8 cellular contexts compared by ENCODE assay signal in the genomic region with DNA sequence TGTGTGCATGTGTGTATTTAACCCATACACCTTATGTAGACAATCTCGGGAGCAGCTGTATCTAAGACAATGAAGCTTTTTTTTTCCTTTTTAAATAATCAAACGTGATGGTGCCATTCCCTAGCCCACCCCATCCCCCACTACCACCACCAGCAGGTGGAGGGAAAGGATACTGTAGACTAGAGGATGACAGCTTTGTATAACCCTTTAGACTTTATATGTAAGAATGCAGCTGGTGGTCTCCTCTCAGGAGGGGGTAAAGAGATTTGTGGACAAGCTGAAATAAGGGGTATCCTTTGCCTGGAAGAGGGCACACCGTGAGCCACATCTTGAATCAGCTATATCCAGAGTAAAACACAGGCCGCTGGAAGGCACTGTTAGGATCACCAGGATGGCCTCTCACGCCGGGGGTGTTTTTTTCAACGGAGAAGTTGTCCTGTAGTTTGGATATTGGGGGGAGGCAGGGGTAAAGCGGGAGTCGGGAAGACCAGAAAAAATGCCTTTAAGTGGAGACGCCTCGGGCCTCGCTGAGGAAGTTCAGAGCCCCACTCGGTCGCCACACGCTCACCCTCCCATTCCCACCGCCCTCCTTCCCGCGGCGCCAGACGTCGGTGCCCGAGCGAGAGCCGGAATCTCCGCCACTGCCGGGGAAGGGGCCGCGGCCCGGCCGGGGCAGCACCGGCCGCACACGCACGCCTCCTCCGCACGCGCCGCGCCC. TPM values are rescaled to one million over a fixed set of nuclear protein-coding genes. Genes with fewer than 3 reads are reported as not detected.
DNase-seq lines count a peak whose midpoint lies in the region; ATAC-seq and TF ChIP-seq lines count a peak whose summit lies in the region.

No MANE protein-coding gene starts in this region.

- intact Hi-C loops in psoas muscle (cut with DNase I) = no loop called here

- DNase-seq in COLO668 (lab: John Stamatoyannopoulos, UW; ENCODE audit: unreplicated experiment) = peak; percentile 23
- DNase-seq in HL-60 (ENCODE audit: low read depth in 1 of 2, low spot score in 1 of 2) = peak in 1 of 2 experiments; percentile 43
- DNase-seq in WERI-Rb-1 = peak; percentile 30
- peak; percentile 21 for DNase-seq in fibroblast of villous mesenchyme (ENCODE audit: low read depth)
- DNase-seq in psoas muscle = no peak
- no peak for DNase-seq in CD1c-positive myeloid dendritic cell (ENCODE audit: extremely low spot score)
- DNase-seq in GOT3 (lab: John Stamatoyannopoulos, UW) = no peak
- DNase-seq in GM19238 (ENCODE audit: insufficient read length, low spot score) = no peak

- 0 to 1% (median 1%) methylated on average over 13 to 39 of the region's 39 CpGs for WGBS in psoas muscle, 3 donors

- H3K9me3 ChIP-seq in WERI-Rb-1 (ENCODE audit: severe bottlenecking) (no peaks in the 10 kb centered on the region), psoas muscle (no peaks in the 10 kb centered on the region)

- H3K4me1 ChIP-seq in psoas muscle = peaks cover 58% of the 10 kb centered on the region

- H3K27me3 ChIP-seq in HL-60 (ENCODE audit: insufficient read depth, poor library complexity, severe bottlenecking) = no peaks in the 10 kb centered on the region
- no peaks in the 10 kb centered on the region for H3K27me3 ChIP-seq in WERI-Rb-1 (ENCODE audit: insufficient read depth, low read depth, severe bottlenecking)
- H3K27me3 ChIP-seq in psoas muscle (ENCODE audit: insufficient read depth in 3 of 3, low read length in 2 of 3) = no peaks in the 10 kb centered on the region

- TF ChIP-seq CTCF in HL-60 (IDR thresholded peaks at IDR 0.05; ENCODE audit: insufficient read depth, low read length) (no peak), WERI-Rb-1 (IDR thresholded peaks at IDR 0.05; ENCODE audit: low read depth, low read length) (no peak), fibroblast of villous mesenchyme (IDR thresholded peaks at IDR 0.05; ENCODE audit: insufficient read depth, low read depth, low read length) (no peak), psoas muscle (IDR thresholded peaks at IDR 0.05) (no peak)

- H3K4me3 ChIP-seq in HL-60 (replicated peaks; ENCODE audit: insufficient read depth, low read length) (peak overlapping the region; percentile 60), WERI-Rb-1 (ENCODE audit: low read depth, low read length) (peak overlapping the region; percentile 84), fibroblast of villous mesenchyme (ENCODE audit: low read depth, low read length) (peak overlapping the region; percentile 92), psoas muscle (peak overlapping the region; percentile 93)

- H3K36me3 ChIP-seq in WERI-Rb-1 = peaks cover 16% of the 10 kb centered on the region
- peaks cover 0 to 18% of the 10 kb centered on the region in 2 donors for H3K36me3 ChIP-seq in psoas muscle (ENCODE audit: insufficient read depth in 1 of 2, low read depth in 1 of 2)

- ATAC-seq in psoas muscle = no peak

- H3K27ac ChIP-seq in HL-60 (replicated peaks) (peak overlapping the region; percentile 95), WERI-Rb-1 (peak overlapping the region; percentile 91), psoas muscle (peak overlapping the region; percentile 99)

RNA-seq across cellular contexts. Expression of a gene that starts 1.0 kb away (rescaled TPM):
- total RNA-seq in fibroblast of villous mesenchyme (36.4 and 61.3 TPM in 2 replicates), psoas muscle (100 to 1,000 TPM; 197 to 236 (median 203) TPM)
- 100 to 1,000 TPM in 1 of 3 donors, 10 to 100 TPM in 2; 48.5 to 124 (median 60.9) TPM for polyA plus RNA-seq in psoas muscle

Comparison
In these comparisons a context has a peak if more than half of its experiments do, and no peak if none do; other contexts are left out.
1. DNase-seq: peak in COLO668 (single experiment), WERI-Rb-1 (single experiment) and fibroblast of villous mesenchyme (single experiment); none in psoas muscle (0 of 2), CD1c-positive myeloid dendritic cell (single experiment), GOT3 (single experiment) and GM19238 (single experiment).
2. Peak in every context shown above with its lines, with median percentiles within 50 percentile points of each other: H3K27ac ChIP-seq and H3K4me3 ChIP-seq.